ENCODE assay signal across 8 cellular contexts in genomic region chrX:12814434-12814833, GRCh38. TPM values are rescaled to one million over a fixed set of nuclear protein-coding genes. Genes with fewer than 3 reads are reported as not detected.
DNase-seq lines count a peak whose midpoint lies in the region; ATAC-seq and TF ChIP-seq lines count a peak whose summit lies in the region.

No MANE protein-coding gene starts in this region.

- peak; percentile 58 for ATAC-seq in HG02943 (IDR thresholded peaks at IDR 0.05; ENCODE audit: low read depth, unreplicated experiment)
- no peak for ATAC-seq in HG03045 (IDR thresholded peaks at IDR 0.05; ENCODE audit: unreplicated experiment)

- TF ChIP-seq CTCF in 22Rv1 (IDR thresholded peaks at IDR 0.05) = peak; percentile 49
- peak; percentile 49 for TF ChIP-seq CTCF in DOHH2 (IDR thresholded peaks at IDR 0.05; ENCODE audit: low read depth, low read length, poor library complexity, severe bottlenecking)
- TF ChIP-seq CTCF in cardiac fibroblast (IDR thresholded peaks at IDR 0.05; ENCODE audit: low read depth, low read length) = peak; percentile 32

- H3K9me2 ChIP-seq in DOHH2 (replicated peaks; ENCODE audit: control insufficient read depth, low read length) = no peaks in the 10 kb centered on the region

- DNase-seq in RPMI8226 = peak; percentile 63
- peak; percentile 66 to 71 for DNase-seq in cardiac fibroblast (ENCODE audit: low read depth in 2 of 2)
- DNase-seq in lung microvascular endothelial cell (ENCODE audit: low read depth in 2 of 2) = peak; percentile 68 to 69
- no peak for DNase-seq in ecto neural progenitor cell (ENCODE audit: low spot score)

- H4K20me1 ChIP-seq in DOHH2 (ENCODE audit: control insufficient read depth, insufficient read depth, low read depth, low read length) = no peaks in the 10 kb centered on the region

- no peaks in the 10 kb centered on the region for H3F3A ChIP-seq in DOHH2 (ENCODE audit: control insufficient read depth, insufficient read depth)

- H3K79me2 ChIP-seq in DOHH2 (ENCODE audit: control insufficient read depth, low read length) = no peaks in the 10 kb centered on the region

- no peak overlapping the region for H3K4me3 ChIP-seq in DOHH2 (ENCODE audit: low read length)
- no peak overlapping the region for H3K4me3 ChIP-seq in cardiac fibroblast (replicated peaks in 1 of 2; ENCODE audit: low read depth in 2 of 2, low read length in 2 of 2)

- H3K27ac ChIP-seq in 22Rv1 = no peak overlapping the region
- H3K27ac ChIP-seq in DOHH2 (ENCODE audit: low read depth, low read length) = no peak overlapping the region

- H3K9me3 ChIP-seq in DOHH2 (ENCODE audit: control insufficient read depth, insufficient read depth, low read length) = no peaks in the 10 kb centered on the region

- H3K4me1 ChIP-seq in DOHH2 (ENCODE audit: control insufficient read depth, low read length) = no peaks in the 10 kb centered on the region

- peaks cover 54% of the 10 kb centered on the region for H3K36me3 ChIP-seq in DOHH2 (ENCODE audit: control insufficient read depth, low read length)

- no peak overlapping the region for H3K4me2 ChIP-seq in DOHH2 (ENCODE audit: low read length)

- H3K27me3 ChIP-seq in DOHH2 (ENCODE audit: control insufficient read depth, low read length) = no peaks in the 10 kb centered on the region

RNA-seq across cellular contexts. Expression of gene PRPS2, which starts 23.2 kb away (rescaled TPM):
- 9.9 and 12.6 TPM in 2 replicates for total RNA-seq in lung microvascular endothelial cell

RNA-seq across cellular contexts. Expression of gene TLR7, which starts 52.4 kb away (rescaled TPM):
- total RNA-seq in lung microvascular endothelial cell = not detected in 2 replicates
